Comparison of ENCODE assay signal across 9 cellular contexts in genomic region chr2:176110975-176111663, GRCh38. TPM values are rescaled to one million over a fixed set of nuclear protein-coding genes. Genes with fewer than 3 reads are reported as not detected.
DNase-seq lines count a peak whose midpoint lies in the region; ATAC-seq and TF ChIP-seq lines count a peak whose summit lies in the region.
"Had no signal": no experiment of that assay in that cellular context is flagged by ENCODE, and none has a peak within 500 bp of the region (broad histone marks: within the 10 kb centered on the region; RNA-seq: fewer than 3 reads in every experiment).

No MANE protein-coding gene starts in this region.

- no peaks in the 10 kb centered on the region for H3K36me3 Mint-ChIP-seq in CD4-positive, alpha-beta memory T cell
- H3K36me3 Mint-ChIP-seq in HFFc6 (ENCODE audit: low read depth), result peaks cover 6% of the 10 kb centered on the region

- H3K27me3 Mint-ChIP-seq in CD4-positive, alpha-beta memory T cell, result peaks cover 62 to 70% of the 10 kb centered on the region in 2 donors
- peaks cover 3% of the 10 kb centered on the region for H3K27me3 Mint-ChIP-seq in HFFc6 (ENCODE audit: insufficient read depth)

- H3K4me1 Mint-ChIP-seq in CD4-positive, alpha-beta memory T cell, result peaks cover 9 to 26% (median 17%) of the 10 kb centered on the region in 4 donors
- peaks cover 12% of the 10 kb centered on the region for H3K4me1 Mint-ChIP-seq in HFFc6 (ENCODE audit: low read depth)

- H3K79me2 ChIP-seq in OCI-LY7 (ENCODE audit: insufficient read depth, low read depth, low read length), result no peaks in the 10 kb centered on the region

- no peaks in the 10 kb centered on the region for H3K9me2 ChIP-seq in OCI-LY7 (ENCODE audit: insufficient read depth, low read length)

- no peak overlapping the region for H3K4me3 ChIP-seq in CD4-positive, alpha-beta memory T cell (ENCODE audit: low read length in 2 of 2)
- no peak overlapping the region for H3K4me3 ChIP-seq in HEK293 (ENCODE audit: low read depth, low read length)
- H3K4me3 ChIP-seq in OCI-LY7 (ENCODE audit: low read depth, low read length, poor library complexity, severe bottlenecking), result no peak overlapping the region
- peak overlapping the region in 1 of 4 donors; percentile 12 for H3K4me3 ChIP-seq in esophagus squamous epithelium
- H3K4me3 ChIP-seq: thoracic aorta had no signal

- H3K27ac ChIP-seq in CD4-positive, alpha-beta memory T cell (ENCODE audit: low read depth, low read length), result no peak overlapping the region
- H3K27ac ChIP-seq in HEK293 (ENCODE audit: extremely low read depth, low read depth, low read length), result no peak overlapping the region
- no peak overlapping the region for H3K27ac ChIP-seq in OCI-LY7 (ENCODE audit: low read depth, low read length, poor library complexity, severe bottlenecking)
- no peak overlapping the region for H3K27ac ChIP-seq in esophagus squamous epithelium
- H3K27ac ChIP-seq: thoracic aorta had no signal

- H3K27me3 ChIP-seq in CD4-positive, alpha-beta memory T cell (ENCODE audit: insufficient read depth, low read length), result peaks cover 67% of the 10 kb centered on the region
- peaks cover 19 to 100% (median 78%) of the 10 kb centered on the region in 4 donors for H3K27me3 ChIP-seq in esophagus squamous epithelium

- intact Hi-C loops in CD4-positive, alpha-beta memory T cell (cut with micrococcal nuclease), result loop anchor here (5.0 kb wide), 1 partner anchor 34 kb away; no protein-coding TSS in a partner anchor
- intact Hi-C loops in OCI-LY7 (cut with micrococcal nuclease; ENCODE audit: unreplicated experiment), result no loop called here
- intact Hi-C loops in esophagus squamous epithelium (cut with DNase I), result no loop called here

- H4K20me1 ChIP-seq in OCI-LY7 (ENCODE audit: insufficient read depth, low read length), result no peaks in the 10 kb centered on the region

- H3K27ac Mint-ChIP-seq in CD4-positive, alpha-beta memory T cell, result peak overlapping the region in 4 of 7 donors; percentile 57 to 81 (median 70)
- no peak overlapping the region for H3K27ac Mint-ChIP-seq in HFFc6

- 10 to 11% methylated on average over 17 to 20 of the region's 20 CpGs for WGBS in esophagus squamous epithelium, 2 donors

- TF ChIP-seq POLR2A in esophagus squamous epithelium (IDR thresholded peaks at IDR 0.05), result no peak

- POLR2A ChIA-PET in CD4-positive, alpha-beta memory T cell (lab: Charles Lee; ENCODE audit: partially characterized antibody), result interaction anchor here (1.9 kb wide), 1 partner anchor 9 kb away, joined by 4 read pairs; no protein-coding TSS in a partner anchor
- POLR2A ChIA-PET in HEK293 (lab: Yijun Ruan, JAX), result interaction anchor here (0.8 kb wide), 1 partner anchor 75 kb away, joined by 3 read pairs; no protein-coding TSS in a partner anchor
- POLR2A ChIA-PET in OCI-LY7 (lab: Charles Lee), result interaction anchor here (0.6 kb wide), 1 partner anchor 129 kb away, joined by 3 read pairs; no protein-coding TSS in a partner anchor

- no peaks in the 10 kb centered on the region for H3K36me3 ChIP-seq in CD4-positive, alpha-beta memory T cell (ENCODE audit: insufficient read depth, low read length)
- peaks cover 21 to 74% of the 10 kb centered on the region in 2 experiments for H3K36me3 ChIP-seq in HEK293 (ENCODE audit: control insufficient read depth in 2 of 2, insufficient read depth in 1 of 2, low read length in 2 of 2)
- no peaks in the 10 kb centered on the region for H3K36me3 ChIP-seq in OCI-LY7 (ENCODE audit: insufficient read depth, low read length)
- no peaks in the 10 kb centered on the region for H3K36me3 ChIP-seq in esophagus squamous epithelium
- H3K36me3 ChIP-seq: thoracic aorta had no signal

- peaks cover 10% of the 10 kb centered on the region for H3K4me1 ChIP-seq in CD4-positive, alpha-beta memory T cell (ENCODE audit: insufficient read depth, low read length)
- H3K4me1 ChIP-seq in HEK293 (ENCODE audit: control insufficient read depth, insufficient read depth, low read length), result 0 out of 2 replicates have a peak, but pooled peaks cover 2% of the 10 kb centered on the region
- H3K4me1 ChIP-seq in OCI-LY7 (ENCODE audit: insufficient read depth, low read length, poor library complexity, severe bottlenecking), result no peaks in the 10 kb centered on the region
- H3K4me1 ChIP-seq in esophagus squamous epithelium, result peaks cover 11 to 31% (median 18%) of the 10 kb centered on the region in 3 donors

- CTCF ChIA-PET in CD4-positive, alpha-beta memory T cell (lab: Charles Lee; ENCODE audit: partially characterized antibody), result interaction anchor here (1.2 to 3.4 kb wide), 6 partner anchors 9 to 526 kb away, joined by 3 to 12 read pairs (median 4); no protein-coding TSS in a partner anchor
- CTCF ChIA-PET in HEK293 (lab: Yijun Ruan, JAX) (interaction anchor here (0.6 to 2.7 kb wide), 11 partner anchors 9 to 1037 kb away, joined by 3 to 19 read pairs (median 4); partner anchors contain the start of gene HOXD9), OCI-LY7 (lab: Charles Lee; ENCODE audit: unreplicated experiment) (no interaction called here)

- TF ChIP-seq CTCF in HEK293 (tag by site-specific recombination; IDR thresholded peaks at IDR 0.05) (peak; percentile 76), OCI-LY7 (conservative IDR thresholded peaks at IDR 0.05; ENCODE audit: low read length) (peak; percentile 79), esophagus squamous epithelium (IDR thresholded peaks at IDR 0.05) (peak in 4 of 6 experiments; percentile 31 to 57 (median 41)), HFFc6 (IDR thresholded peaks at IDR 0.05) (no peak)

- H2AFZ ChIP-seq in OCI-LY7 (ENCODE audit: low read length), result no peak overlapping the region

- no peak overlapping the region for H3K4me2 ChIP-seq in OCI-LY7 (ENCODE audit: low read length)

- no peaks in the 10 kb centered on the region for H3K9me3 ChIP-seq in CD4-positive, alpha-beta memory T cell (ENCODE audit: control insufficient read depth in 1 of 2, low read length in 2 of 2)
- no peaks in the 10 kb centered on the region for H3K9me3 ChIP-seq in HEK293 (ENCODE audit: control insufficient read depth, insufficient read depth, low read depth, low read length)
- no peaks in the 10 kb centered on the region for H3K9me3 ChIP-seq in OCI-LY7 (ENCODE audit: low read length)
- H3K9me3 ChIP-seq in esophagus squamous epithelium, result no peaks in the 10 kb centered on the region
- H3K9me3 ChIP-seq: thoracic aorta had no signal

- no peak for DNase-seq in CD4-positive, alpha-beta memory T cell
- DNase-seq in OCI-LY7 (ENCODE audit: low spot score), result peak; percentile 36
- DNase-seq in esophagus squamous epithelium (lab: John Stamatoyannopoulos, UW), result no peak
- peak; percentile 56 for DNase-seq in stimulated activated CD8-positive, alpha-beta memory T cell treated with anti-CD3 and anti-CD28 coated beads, Interleukin-4, amount 100 ng/mL, for 48 hours
- DNase-seq in HFFc6, result no peak

- H3K9me3 Mint-ChIP-seq in CD4-positive, alpha-beta memory T cell, result peaks cover 0 to 32% (median 20%) of the 10 kb centered on the region in 8 donors
- no peaks in the 10 kb centered on the region for H3K9me3 Mint-ChIP-seq in HFFc6

- BruUV-seq in OCI-LY7 (replicated peaks; lab: Mats Ljungman, UMichigan), result no TSS peak

- ATAC-seq in GM18520 (IDR thresholded peaks at IDR 0.05; ENCODE audit: unreplicated experiment) (no peak), GM21723 (IDR thresholded peaks at IDR 0.05; ENCODE audit: unreplicated experiment) (no peak)

- H3K4me3 Mint-ChIP-seq in CD4-positive, alpha-beta memory T cell, result peak overlapping the region in 4 of 8 donors; percentile 17 to 32 (median 27)
- H3K4me3 Mint-ChIP-seq in HFFc6, result no peak overlapping the region

TF ChIP-seq in HEK293, 187 proteins besides CTCF, POLR2A, EP300 and RAD21 (continues in another document):
- TF ChIP-seq YY2 (tag by site-specific recombination; IDR thresholded peaks at IDR 0.05), result no peak
- TF ChIP-seq ZNF488 (tag by site-specific recombination; IDR thresholded peaks at IDR 0.05), result no peak

RNA-seq across cellular contexts. Expression of gene HOXD11, which starts 4.0 kb away (rescaled TPM):
- not detected for total RNA-seq in CD4-positive, alpha-beta memory T cell
- not detected for polyA plus RNA-seq in CD4-positive, alpha-beta memory T cell
- not detected in 2 replicates for total RNA-seq in OCI-LY7 (2014; rRNA removed; shearing (Covaris generic))
- not detected in 2 replicates for total RNA-seq in OCI-LY7 (2022)
- not detected for total RNA-seq in esophagus squamous epithelium
- 10 to 100 TPM in 1 of 6 experiments, 1 to 10 TPM in 5; 6.0 to 10.2 (median 7.6) TPM for total RNA-seq in HFFc6 (2021; fragmentation: NEBNext Ultra II Directional; extraction: Animal tissue kit (Norgen Biotek cat#: 25700))
- total RNA-seq: thoracic aorta had no signal

RNA-seq across cellular contexts. Expression of gene HOXD10, which starts 5.5 kb away (rescaled TPM):
- not detected for total RNA-seq in CD4-positive, alpha-beta memory T cell
- not detected for polyA plus RNA-seq in CD4-positive, alpha-beta memory T cell
- total RNA-seq in OCI-LY7 (2014; rRNA removed; shearing (Covaris generic)), result not detected in 2 replicates
- total RNA-seq in OCI-LY7 (2022) (not detected in 2 replicates), esophagus squamous epithelium (under 1 TPM in 2 of 4 donors, not detected in 2; 0.22 to 0.38 TPM)
- 10 to 100 TPM; 10.9 to 14.5 (median 12.8) TPM for total RNA-seq in HFFc6 (2021; fragmentation: NEBNext Ultra II Directional; extraction: Animal tissue kit (Norgen Biotek cat#: 25700))
- total RNA-seq: thoracic aorta had no signal

RNA-seq across cellular contexts. Expression of gene HOXD9, which starts 11.4 kb away (rescaled TPM):
- not detected for total RNA-seq in CD4-positive, alpha-beta memory T cell
- polyA plus RNA-seq in CD4-positive, alpha-beta memory T cell, result not detected
- not detected in 2 replicates for total RNA-seq in OCI-LY7 (2014; rRNA removed; shearing (Covaris generic))
- total RNA-seq in OCI-LY7 (2022) (not detected in 2 replicates), esophagus squamous epithelium (1 to 10 TPM in 1 of 4 donors, under 1 TPM in 1, not detected in 2; 0.61 to 3.4 TPM)
- total RNA-seq in HFFc6 (2021; fragmentation: NEBNext Ultra II Directional; extraction: Animal tissue kit (Norgen Biotek cat#: 25700)), result 1 to 10 TPM; 2.1 to 2.7 (median 2.4) TPM

RNA-seq across cellular contexts. Expression of gene HOXD12, which starts 11.5 kb away (rescaled TPM):
- total RNA-seq in CD4-positive, alpha-beta memory T cell, result not detected
- polyA plus RNA-seq in CD4-positive, alpha-beta memory T cell, result not detected
- not detected in 2 replicates for total RNA-seq in OCI-LY7 (2014; rRNA removed; shearing (Covaris generic))
- 0.25 TPM in 1 of 2 replicates, not detected in the other for total RNA-seq in OCI-LY7 (2022)
- total RNA-seq in esophagus squamous epithelium, result not detected
- total RNA-seq in HFFc6 (2021; fragmentation: NEBNext Ultra II Directional; extraction: Animal tissue kit (Norgen Biotek cat#: 25700)), result under 1 TPM in 4 of 6 experiments, not detected in 2; 0.19 to 0.36 (median 0.26) TPM
- total RNA-seq: thoracic aorta had no signal

RNA-seq across cellular contexts. Expression of gene HOXD8, which starts 18.4 kb away (rescaled TPM):
- not detected for total RNA-seq in CD4-positive, alpha-beta memory T cell
- not detected for polyA plus RNA-seq in CD4-positive, alpha-beta memory T cell
- total RNA-seq in OCI-LY7 (2014; rRNA removed; shearing (Covaris generic)), result not detected in 2 replicates
- not detected in 2 replicates for total RNA-seq in OCI-LY7 (2022)
- total RNA-seq in esophagus squamous epithelium, result 1 to 10 TPM in 3 of 4 donors, not detected in 1; 1.2 to 4.6 (median 1.2) TPM
- total RNA-seq in HFFc6 (2021; fragmentation: NEBNext Ultra II Directional; extraction: Animal tissue kit (Norgen Biotek cat#: 25700)), result 1 to 10 TPM; 2.3 to 5.1 (median 4.6) TPM

Comparison
In these comparisons a context has a peak if more than half of its experiments do, and no peak if none do; other contexts are left out.
1. DNase-seq: peak in OCI-LY7 (single experiment) and stimulated activated CD8-positive, alpha-beta memory T cell treated with anti-CD3 and anti-CD28 coated beads, Interleukin-4, amount 100 ng/mL, for 48 hours (single experiment); none in CD4-positive, alpha-beta memory T cell (0 of 5), esophagus squamous epithelium (single experiment) and HFFc6 (single experiment).
2. RNA of gene HOXD11, which starts 4.0 kb away (total RNA-seq): 6.0 to 10.2 TPM in HFFc6; not detected in CD4-positive, alpha-beta memory T cell, not detected in OCI-LY7 and not detected in esophagus squamous epithelium; every median in the first group is over 4 times any median in the second.
3. RNA of gene HOXD10, which starts 5.5 kb away (total RNA-seq): 10.9 to 14.5 TPM in HFFc6; 0.22 to 0.38 TPM in esophagus squamous epithelium, not detected in OCI-LY7 and not detected in CD4-positive, alpha-beta memory T cell; every median in the first group is over 4 times any median in the second.